In the genomic region with DNA sequence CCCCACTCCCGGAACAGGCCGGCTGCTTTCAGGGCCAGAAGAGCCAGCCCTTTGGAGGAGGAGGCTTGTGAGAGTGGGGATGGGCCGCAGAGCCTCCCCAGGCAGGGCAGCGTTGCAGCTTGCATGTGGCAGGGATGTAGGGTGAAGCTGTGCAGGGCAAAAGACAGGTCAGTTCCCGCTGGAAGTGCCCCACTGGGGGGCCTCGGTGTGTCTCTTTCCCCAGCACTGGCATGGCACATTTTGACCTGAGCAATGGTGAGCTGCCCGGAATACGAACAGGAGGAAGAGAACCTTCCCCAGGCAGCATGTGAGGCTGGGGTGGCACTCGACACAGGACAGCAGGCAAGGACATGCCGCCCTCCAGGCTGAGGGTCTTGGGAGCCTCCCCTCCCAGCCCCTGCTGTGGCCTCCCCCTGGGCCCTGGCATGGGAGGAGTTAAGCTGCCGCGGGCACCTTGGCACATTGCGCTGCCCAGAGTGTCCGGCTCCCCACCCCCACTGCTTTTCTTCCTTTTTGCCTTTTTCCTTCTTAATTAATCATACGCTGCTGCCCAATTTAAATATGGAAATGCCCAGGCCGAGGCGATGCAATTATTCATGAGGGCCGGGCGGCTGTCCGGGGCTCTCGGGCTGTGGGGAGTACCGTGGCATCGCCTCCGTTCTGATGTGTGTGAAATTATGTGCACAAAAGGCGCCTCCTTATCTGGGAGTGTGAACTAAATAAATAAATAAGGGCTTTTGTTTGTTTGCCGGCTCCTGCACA, we compare ENCODE assay signal across 8 cellular contexts.
DNase-seq lines count a peak whose midpoint lies in the region; ATAC-seq and TF ChIP-seq lines count a peak whose summit lies in the region.

No MANE protein-coding gene starts in this region.

- H3K27ac ChIP-seq in coronary artery (peak overlapping the region; percentile 98 to 100), transverse colon (peak overlapping the region; percentile 97 to 100 (median 99))

- intact Hi-C loops in transverse colon (cut with DNase I; ENCODE audit: low total_unique reads), result no loop called here

- in situ Hi-C loops in SK-MEL-5 (cut with HindIII; ENCODE audit: low pct_unique_long_range_greater_than_20kb, low sequenced_read_pairs), result no loop called here
- in situ Hi-C loops in transverse colon (cut with MboI; ENCODE audit: low pct_ligation_motif_present in 1 of 4, low pct_unique_long_range_greater_than_20kb in 1 of 4, low sequenced_read_pairs in 3 of 4), result no loop called here

- H3K4me3 ChIP-seq in coronary artery (peak overlapping the region; percentile 95), transverse colon (peak overlapping the region; percentile 59 to 88 (median 69))

- no peaks in the 10 kb centered on the region for H3K9me3 ChIP-seq in transverse colon

- TF ChIP-seq CTCF in coronary artery (IDR thresholded peaks at IDR 0.05) (no peak), transverse colon (IDR thresholded peaks at IDR 0.05) (no peak)

- ATAC-seq in GM18520 (IDR thresholded peaks at IDR 0.05; ENCODE audit: unreplicated experiment) (no peak), GM21717 (IDR thresholded peaks at IDR 0.05; ENCODE audit: unreplicated experiment) (no peak)

- WGBS in transverse colon (ENCODE audit: low coverage in 1 of 2), 2 donors, result 8 to 20% methylated on average over 2 to 25 of the region's 26 CpGs

- TF ChIP-seq EP300 in transverse colon (IDR thresholded peaks at IDR 0.05; ENCODE audit: low read depth), result no peak

- peaks cover 42 to 69% (median 61%) of the 10 kb centered on the region in 4 donors for H3K4me1 ChIP-seq in transverse colon

- peak; percentile 25 for DNase-seq in stimulated activated CD4-positive, alpha-beta T cell treated with anti-CD3 and anti-CD28 coated beads, Interleukin-12 subunit alpha, Interleukin-12 subunit beta, amount 100 ng/mL, for 4 hours
- no peak for DNase-seq in stimulated activated CD4-positive, alpha-beta T cell treated with anti-CD3 and anti-CD28 coated beads, Interleukin-4, amount 100 ng/mL, for 4 hours
- DNase-seq in SK-MEL-5 (ENCODE audit: low read depth, low spot score), result peak; percentile 32
- peak; percentile 82 for DNase-seq in coronary artery (ENCODE audit: low spot score)
- peak; percentile 90 for DNase-seq in mesenteric fat pad (ENCODE audit: low spot score)
- DNase-seq in transverse colon, result peak; percentile 69

- H3K36me3 ChIP-seq in transverse colon, result no peaks in the 10 kb centered on the region

- no peaks in the 10 kb centered on the region for H3K27me3 ChIP-seq in transverse colon

- peak; percentile 24 for TF ChIP-seq POLR2A in transverse colon (IDR thresholded peaks at IDR 0.05)

Comparison
In these comparisons a context has a peak if more than half of its experiments do, and no peak if none do; other contexts are left out.
1. DNase-seq: peak in stimulated activated CD4-positive, alpha-beta T cell treated with anti-CD3 and anti-CD28 coated beads, Interleukin-12 subunit alpha, Interleukin-12 subunit beta, amount 100 ng/mL, for 4 hours (single experiment), SK-MEL-5 (single experiment), coronary artery (single experiment), mesenteric fat pad (single experiment) and transverse colon (single experiment); none in stimulated activated CD4-positive, alpha-beta T cell treated with anti-CD3 and anti-CD28 coated beads, Interleukin-4, amount 100 ng/mL, for 4 hours (0 of 2).